8 cellular contexts compared by ENCODE assay signal in genomic region chr16:57061084-57061905, GRCh38. TPM values are rescaled to one million over a fixed set of nuclear protein-coding genes. Genes with fewer than 3 reads are reported as not detected.
A peak's percentile ranks its signal among the peaks of the same experiment; 100 is the strongest.
DNase-seq lines count a peak whose midpoint lies in the region; ATAC-seq, FAIRE-seq and TF ChIP-seq lines count a peak whose summit lies in the region.

No MANE protein-coding gene starts in this region.

- peak overlapping the region; percentile 51 for H3K4ac ChIP-seq in IMR-90 (ENCODE audit: low read depth, low read length)

- no peak overlapping the region for H3K4me3 ChIP-seq in IMR-90 (ENCODE audit: insufficient read depth, low read depth, low read length)
- no peak overlapping the region for H3K4me3 ChIP-seq in GM12878
- no peak overlapping the region for H3K4me3 ChIP-seq in lower leg skin (ENCODE audit: low read depth, poor library complexity, severe bottlenecking)

- no peak overlapping the region for H4K5ac ChIP-seq in IMR-90 (ENCODE audit: low read depth, low read length)

- peak overlapping the region; percentile 29; the same call in 1 of the 2 replicates for H2AK5ac ChIP-seq in IMR-90 (ENCODE audit: low read depth, low read length)

- H3K27ac ChIP-seq in IMR-90 (ENCODE audit: insufficient read depth, low read length) (no peak overlapping the region), GM12878 (ENCODE audit: control insufficient read depth, insufficient read depth) (no peak overlapping the region)

- no peak overlapping the region for H3K23ac ChIP-seq in IMR-90 (ENCODE audit: low read depth, low read length)

- no peaks in the 10 kb centered on the region for H3K9me3 ChIP-seq in IMR-90 (ENCODE audit: control insufficient read depth, insufficient read depth, low read length)
- H3K9me3 ChIP-seq in GM12878 (replicated peaks; ENCODE audit: control insufficient read depth, insufficient read depth, low read length), result no peaks in the 10 kb centered on the region

- RAD21 ChIA-PET in GM12878 (lab: Charles Lee; ENCODE audit: unreplicated experiment), result interaction anchor here (1.1 to 1.5 kb wide), 2 partner anchors 15 to 96 kb away, joined by 3 to 4 read pairs; no protein-coding TSS in a partner anchor

- no peak overlapping the region for H3K18ac ChIP-seq in IMR-90 (ENCODE audit: low read depth, low read length)

- ATAC-seq in IMR-90 (ENCODE audit: low read depth) (peak; percentile 54), GM12878 (peak; percentile 16)

- TF ChIP-seq CTCF in IMR-90 (conservative IDR thresholded peaks at IDR 0.05; ENCODE audit: low read depth, low read length) (no peak), GM12878 (IDR thresholded peaks at IDR 0.05 in 2 of 3, conservative IDR thresholded peaks at IDR 0.05 in 1 of 3; ENCODE audit: control insufficient read depth in 2 of 3, extremely low read depth in 1 of 3, insufficient read depth in 1 of 3, low read depth in 3 of 3, low read length in 3 of 3) (no peak), lower leg skin (IDR thresholded peaks at IDR 0.05) (no peak)

- H3K9ac ChIP-seq in IMR-90 (ENCODE audit: low read depth, low read length) (no peak overlapping the region), GM12878 (ENCODE audit: control insufficient read depth, insufficient read depth, low read length) (no peak overlapping the region)

- H3K27me3 ChIP-seq in IMR-90 (ENCODE audit: control insufficient read depth, insufficient read depth, low read length) (no peaks in the 10 kb centered on the region), GM12878 (replicated peaks in 1 of 2; ENCODE audit: control insufficient read depth in 2 of 2, insufficient read depth in 2 of 2, low read length in 1 of 2) (no peaks in the 10 kb centered on the region)

- H2BK15ac ChIP-seq in IMR-90 (ENCODE audit: low read depth, low read length), result no peak overlapping the region; the same call in 2 of the 3 replicates

- POLR2A ChIA-PET in IMR-90 (lab: Charles Lee; ENCODE audit: unreplicated experiment), result no interaction called here
- POLR2A ChIA-PET in GM12878 (lab: Charles Lee), result interaction anchor here (0.5 kb wide), 1 partner anchor 131 kb away, joined by 5 read pairs; no protein-coding TSS in a partner anchor

- CTCF ChIA-PET in IMR-90 (lab: Yijun Ruan, JAX) (interaction anchor here (0.8 kb wide), 1 partner anchor 15 kb away, joined by 4 read pairs; no protein-coding TSS in a partner anchor), GM12878 (lab: Yijun Ruan, JAX) (interaction anchor here (0.6 to 1.7 kb wide), 4 partner anchors 9 to 132 kb away, joined by 3 to 4 read pairs (median 4); no protein-coding TSS in a partner anchor)

- TF ChIP-seq EP300 in GM12878 (IDR thresholded peaks at IDR 0.05; ENCODE audit: borderline replicate concordance in 1 of 2, control insufficient read depth in 1 of 2, low read depth in 2 of 2, low read length in 2 of 2), result no peak

- peaks cover 3% of the 10 kb centered on the region for H3K4me1 ChIP-seq in IMR-90 (ENCODE audit: control insufficient read depth, insufficient read depth, low read length)
- H3K4me1 ChIP-seq in GM12878 (ENCODE audit: control insufficient read depth, insufficient read depth, low read length), result peaks cover 5% of the 10 kb centered on the region

- in situ Hi-C loops in IMR-90 (cut with MboI; ENCODE audit: low sequenced_read_pairs) (no loop called here), GM12878 (cut with MboI) (no loop called here)

- H3K79me2 ChIP-seq in GM12878 (ENCODE audit: control insufficient read depth, insufficient read depth, low read length), result no peaks in the 10 kb centered on the region

- no peak for FAIRE-seq in GM12878 (lab: Jason Lieb, UNC)
- no peak for FAIRE-seq in urothelium cell line (lab: Jason Lieb, UNC)

- no peak overlapping the region for H2BK120ac ChIP-seq in IMR-90 (ENCODE audit: low read depth, low read length)

- peak overlapping the region; percentile 36 to 81; a peak in 2 of 4 replicates for H4K8ac ChIP-seq in IMR-90 (ENCODE audit: low read depth in 2 of 2, low read length in 2 of 2)

- intact Hi-C loops in IMR-90 (cut with micrococcal nuclease) (no loop called here), GM12878 (cut with micrococcal nuclease; ENCODE audit: unreplicated experiment) (no loop called here), lower leg skin (cut with DNase I; ENCODE audit: low total_unique reads) (no loop called here)

- TF ChIP-seq POLR2A in IMR-90 (IDR thresholded peaks at IDR 0.05; ENCODE audit: low read depth, low read length) (no peak), GM12878 (IDR thresholded peaks at IDR 0.05; ENCODE audit: low read depth, low read length) (peak; percentile 41; the same call in 1 of the 2 replicates), lower leg skin (IDR thresholded peaks at IDR 0.05) (no peak)

- H3K36me3 ChIP-seq in IMR-90 (ENCODE audit: control insufficient read depth, insufficient read depth, low read length) (peaks cover 14% of the 10 kb centered on the region; the same call in 1 of the 2 replicates), GM12878 (ENCODE audit: control insufficient read depth in 2 of 2, insufficient read depth in 2 of 2, low read length in 1 of 2) (peaks cover 8 to 16% of the 10 kb centered on the region in 2 experiments; a peak in 3 of 4 replicates)

- peak overlapping the region; percentile 22; the same call in 1 of the 2 replicates for H3K14ac ChIP-seq in IMR-90 (replicated peaks; ENCODE audit: low read depth, low read length)

- peak overlapping the region; percentile 85 for H2AFZ ChIP-seq in IMR-90 (replicated peaks; ENCODE audit: low read length, poor library complexity)
- H2AFZ ChIP-seq in GM12878 (ENCODE audit: control insufficient read depth, low read depth, low read length), result no peak overlapping the region

- dilution Hi-C loops in IMR-90 (cut with HindIII; ENCODE audit: low sequenced_read_pairs, unreplicated experiment), result no loop called here

- BruUV-seq in IMR-90 (replicated peaks; lab: Mats Ljungman, UMichigan) (no TSS peak), GM12878 (replicated peaks; lab: Mats Ljungman, UMichigan) (no TSS peak)

- peaks cover 3% of the 10 kb centered on the region; the same call in 1 of the 2 replicates for H3K9me1 ChIP-seq in IMR-90 (ENCODE audit: insufficient read depth, low read length)

- TF ChIP-seq RAD21 in IMR-90 (IDR thresholded peaks at IDR 0.05; ENCODE audit: low read length) (no peak), GM12878 (IDR thresholded peaks at IDR 0.05; ENCODE audit: insufficient read depth, low read depth, low read length) (no peak)

- H2BK5ac ChIP-seq in IMR-90 (ENCODE audit: low read depth, low read length, poor library complexity, severe bottlenecking), result no peak overlapping the region

- SMC1A ChIA-PET in GM12878 (lab: Charles Lee; ENCODE audit: uncharacterized antibody, unreplicated experiment), result interaction anchor here (1.6 kb wide), 1 partner anchor 9 kb away, joined by 3 read pairs; no protein-coding TSS in a partner anchor

- H3K4me2 ChIP-seq in IMR-90 (ENCODE audit: low read depth, low read length) (no peak overlapping the region), GM12878 (ENCODE audit: control insufficient read depth, insufficient read depth) (no peak overlapping the region)

- DNase-seq in AG08395 (ENCODE audit: low spot score), result peak; percentile 82
- DNase-seq in IMR-90, result peak; percentile 19
- DNase-seq in GM12878 (ENCODE audit: low read depth, low spot score), result no peak
- DNase-seq in lower leg skin (ENCODE audit: low spot score in 2 of 2), result peak; percentile 81 to 96
- peak; percentile 39 for DNase-seq in urothelium cell line (ENCODE audit: low spot score)
- no peak for DNase-seq in stimulated activated CD4-positive, alpha-beta T cell treated with anti-CD3 and anti-CD28 coated beads, Interleukin-15, amount 100 ng/mL, for 24 hours
- no peak for DNase-seq in SW 1271 (lab: John Stamatoyannopoulos, UW)
- DNase-seq in DMS53 treated with DMSO at 0.1 percent for 48 hours (lab: John Stamatoyannopoulos, UW; ENCODE audit: unreplicated experiment), result no peak

- H4K20me1 ChIP-seq in IMR-90 (ENCODE audit: insufficient read depth, low read length), result no peaks in the 10 kb centered on the region
- no peaks in the 10 kb centered on the region for H4K20me1 ChIP-seq in GM12878 (ENCODE audit: control insufficient read depth, insufficient read depth)

- H2AK9ac ChIP-seq in IMR-90 (replicated peaks; ENCODE audit: low read depth, low read length, poor library complexity), result peak overlapping the region; percentile 85

- 0 out of 2 replicates have a peak overlapping the region, but pooled peaks have one; percentile 47 for H4K91ac ChIP-seq in IMR-90 (ENCODE audit: insufficient read depth, low read depth, low read length)

- no CpG with 5 or more reads among the region's 11 CpGs for WGBS in IMR-90 (ENCODE audit: extremely low coverage in 2 of 2, insufficient read length in 1 of 2), 2 experiments
- 98% methylated on average over 11 of the region's 11 CpGs for whole genome bisulfite sequencing in GM12878 (ENCODE audit: insufficient coverage, insufficient replicate concordance, low lambda C conversion rate, missing lambda C conversion rate)
- WGBS in lower leg skin, 2 donors, result 20 to 44% methylated on average over 10 of the region's 11 CpGs

- H3K56ac ChIP-seq in IMR-90 (ENCODE audit: extremely low read depth, insufficient read depth, low read length), result no peak overlapping the region

- no peak overlapping the region for H2BK20ac ChIP-seq in IMR-90 (ENCODE audit: low read depth, low read length)

- no peaks in the 10 kb centered on the region for H3K79me1 ChIP-seq in IMR-90 (ENCODE audit: low read depth in 1 of 2, low read length in 2 of 2)

TF ChIP-seq in GM12878, 131 proteins besides CTCF, POLR2A, EP300 and RAD21:
- TF ChIP-seq TBL1XR1 (IDR thresholded peaks at IDR 0.05; ENCODE audit: low read depth, low read length), result no peak
TF ChIP-seq in GM12878: peak in this region for 0.

RNA-seq across cellular contexts. Expression of gene CPNE2, which starts 31.1 kb away (rescaled TPM):
- total RNA-seq in IMR-90 (2012; rRNA removed) (9.2 and 15.4 TPM in 2 replicates), GM12878 (2014; rRNA removed) (13.6 and 14.5 TPM in 2 replicates), GM12878 (2014; rRNA removed; fragmentation: Illumina TruSeq; extraction: Trizol) (9.8 and 10.5 TPM in 2 replicates), GM12878 (2021) (13.7 and 14.5 TPM in 2 replicates), lower leg skin (10 to 100 TPM; 12.5 to 18.9 (median 14.9) TPM)
- polyA plus RNA-seq in IMR-90 (2012; rRNA removed) (48.0 and 50.3 TPM in 2 replicates), GM12878 (2011; rRNA removed) (3.4 and 7.7 TPM in 2 replicates), GM12878 (2014; fragmentation: Illumina TruSeq; extraction: Trizol) (16.9 and 18.5 TPM in 2 replicates), GM12878 (2014; fragmentation: Nextera tagmentation; extraction: Ambion mirVana) (1 to 10 TPM; 4.8 to 5.6 TPM), GM12878 (2014; rRNA removed) (22.1 and 23.5 TPM in 2 replicates), GM12878 (2016; fragmentation: Nextera tagmentation; extraction: Ambion mirVana) (10 to 100 TPM in 1 of 2 experiments, 1 to 10 TPM in 1; 3.1 to 10.0 TPM)
- 23.4 and 53.6 TPM in 2 replicates for polyA plus RNA-seq in IMR-90 (2012; cell fraction: cytosol; rRNA removed)
- 22.4 and 40.8 TPM in 2 replicates for polyA plus RNA-seq in IMR-90 (2012; cell fraction: nucleus; rRNA removed; ENCODE audit: low replicate concordance)
- total RNA-seq in GM12878 (2013; cell fraction: nucleolus; rRNA removed), result 7.8 and 9.0 TPM in 2 replicates
- polyA plus RNA-seq in GM12878 (2011; ENCODE audit: low read depth), result 5.7 TPM
- 8.4 and 10.6 TPM in 2 replicates for polyA plus RNA-seq in GM12878 (2011; cell fraction: cytosol; rRNA removed)
- polyA plus RNA-seq in GM12878 (2011; cell fraction: nucleus; rRNA removed), result 4.7 and 6.0 TPM in 2 replicates
- 7.1 and 12.0 TPM in 2 replicates for polyA plus RNA-seq in GM12878 (2012)
- polyA minus RNA-seq in GM12878 (2011; rRNA and poly(A)+ RNA removed), result 5.6 and 8.1 TPM in 2 replicates
- polyA minus RNA-seq in GM12878 (2011; cell fraction: cytosol; rRNA and poly(A)+ RNA removed), result 2.5 and 2.8 TPM in 2 replicates
- polyA minus RNA-seq in GM12878 (2011; cell fraction: nucleus; rRNA and poly(A)+ RNA removed), result 2.1 and 5.5 TPM in 2 replicates

Comparison
In these comparisons a context has a peak if more than half of its experiments do, and no peak if none do; other contexts are left out.
1. DNase-seq: peak in AG08395 (single experiment), IMR-90 (single experiment), lower leg skin (2 of 2) and urothelium cell line (single experiment); none in GM12878 (single experiment), stimulated activated CD4-positive, alpha-beta T cell treated with anti-CD3 and anti-CD28 coated beads, Interleukin-15, amount 100 ng/mL, for 24 hours (single experiment), SW 1271 (0 of 2) and DMS53 treated with DMSO at 0.1 percent for 48 hours (single experiment).